14 cellular contexts compared by ENCODE assay signal in genomic region chr5:178045971-178046370, GRCh38. TPM values are rescaled to one million over a fixed set of nuclear protein-coding genes. Genes with fewer than 3 reads are reported as not detected.
DNase-seq lines count a peak whose midpoint lies in the region; ATAC-seq and TF ChIP-seq lines count a peak whose summit lies in the region.
"Not testable (repeated sequence)": the region's sequence is repeated elsewhere in the genome, so short reads cannot be mapped to it uniquely, and the experiment has no call there.
"Had no signal": no experiment of that assay in that cellular context is flagged by ENCODE, and none has a peak within 500 bp of the region (broad histone marks: within the 10 kb centered on the region; RNA-seq: fewer than 3 reads in every experiment).

No MANE protein-coding gene starts in this region.

- POLR2A ChIA-PET in OCI-LY7 (lab: Charles Lee), result not testable (repeated sequence)

- H3K4me1 ChIP-seq in OCI-LY7 (ENCODE audit: insufficient read depth, low read length, poor library complexity, severe bottlenecking); upper lobe of right lung: not testable (repeated sequence)

- ATAC-seq in omental fat pad (ENCODE audit: low FRiP score) (peak; percentile 93), upper lobe of right lung (peak; percentile 41)

- TF ChIP-seq CTCF in OCI-LY7 (conservative IDR thresholded peaks at IDR 0.05; ENCODE audit: low read length); omental fat pad (IDR thresholded peaks at IDR 0.05); upper lobe of right lung (IDR thresholded peaks at IDR 0.05): not testable (repeated sequence)

- not testable (repeated sequence) for H3K27me3 ChIP-seq in upper lobe of right lung

- H3K4me3 ChIP-seq in OCI-LY7 (ENCODE audit: low read depth, low read length, poor library complexity, severe bottlenecking); upper lobe of right lung: not testable (repeated sequence)

- H3K36me3 ChIP-seq in OCI-LY7 (ENCODE audit: insufficient read depth, low read length); upper lobe of right lung: not testable (repeated sequence)

- H2AFZ ChIP-seq in OCI-LY7 (ENCODE audit: low read length), result not testable (repeated sequence)

- not testable (repeated sequence) for H3K9me2 ChIP-seq in OCI-LY7 (ENCODE audit: insufficient read depth, low read length)

- H3K27ac ChIP-seq in OCI-LY7 (ENCODE audit: low read depth, low read length, poor library complexity, severe bottlenecking), result peak overlapping the region; percentile 59
- not testable (repeated sequence) for H3K27ac ChIP-seq in upper lobe of right lung

- H4K20me1 ChIP-seq in OCI-LY7 (ENCODE audit: insufficient read depth, low read length), result not testable (repeated sequence)

- H3K79me2 ChIP-seq in OCI-LY7 (ENCODE audit: insufficient read depth, low read depth, low read length), result not testable (repeated sequence)

- H3K4me2 ChIP-seq in OCI-LY7 (ENCODE audit: low read length), result not testable (repeated sequence)

- not testable (repeated sequence) for BruUV-seq in OCI-LY7 (replicated peaks; lab: Mats Ljungman, UMichigan)

- DNase-seq in OCI-LY7 (ENCODE audit: low spot score); omental fat pad (ENCODE audit: low spot score); upper lobe of right lung: not testable (repeated sequence)

- intact Hi-C loops in OCI-LY7 (cut with micrococcal nuclease; ENCODE audit: unreplicated experiment); upper lobe of right lung (cut with DNase I): not testable (repeated sequence)

- CTCF ChIA-PET in OCI-LY7 (lab: Charles Lee; ENCODE audit: unreplicated experiment), result not testable (repeated sequence)

- not testable (repeated sequence) for H3K9me3 ChIP-seq in OCI-LY7 (ENCODE audit: low read length); upper lobe of right lung

RNA-seq across cellular contexts. Expression of gene PROP1, which starts 49.9 kb away (rescaled TPM):
- not detected in 2 replicates for total RNA-seq in OCI-LY7 (2014; rRNA removed; shearing (Covaris generic))
- total RNA-seq in OCI-LY7 (2022) (not detected in 2 replicates), omental fat pad (not detected), upper lobe of right lung (not detected)
- total RNA-seq: A172; A673; B cell; Caco-2; Calu3; CD4-positive, alpha-beta memory T cell; CD4-positive, alpha-beta T cell; CD4-positive, CD25-positive, alpha-beta regulatory T cell; CD8-positive, alpha-beta memory T cell; CD8-positive, alpha-beta T cell; Daoy had no signal
